ENCODE assay signal across 8 cellular contexts in genomic region chr4:82560853-82561744, GRCh38. TPM values are rescaled to one million over a fixed set of nuclear protein-coding genes. Genes with fewer than 3 reads are reported as not detected.
DNase-seq lines count a peak whose midpoint lies in the region; ATAC-seq and TF ChIP-seq lines count a peak whose summit lies in the region.

No MANE protein-coding gene starts in this region.

- in situ Hi-C loops in brain microvascular endothelial cell (cut with HindIII; ENCODE audit: low pct_ligation_motif_present, low sequenced_read_pairs): no loop called here

- peaks cover 0 to 13% (median 10%) of the 10 kb centered on the region in 5 donors for H3K4me1 ChIP-seq in subcutaneous abdominal adipose tissue (ENCODE audit: control insufficient read depth in 5 of 5, insufficient read depth in 5 of 5, low read length in 5 of 5)

- H3K9ac ChIP-seq in subcutaneous abdominal adipose tissue (ENCODE audit: low read length in 5 of 5): peak overlapping the region in 3 of 5 donors; percentile 16 to 66 (median 41)

- no peak for TF ChIP-seq CTCF in brain microvascular endothelial cell (IDR thresholded peaks at IDR 0.05; ENCODE audit: low read depth, low read length, missing control alignments)

- H3K27me3 ChIP-seq in brain microvascular endothelial cell (replicated peaks) (no peaks in the 10 kb centered on the region), subcutaneous abdominal adipose tissue (ENCODE audit: control insufficient read depth in 5 of 5, insufficient read depth in 4 of 5, low read length in 5 of 5) (peaks cover 0 to 8% (median 6%) of the 10 kb centered on the region in 5 donors)

- H3K36me3 ChIP-seq in brain microvascular endothelial cell (replicated peaks): no peaks in the 10 kb centered on the region
- H3K36me3 ChIP-seq in subcutaneous abdominal adipose tissue (ENCODE audit: control insufficient read depth in 5 of 5, insufficient read depth in 5 of 5, low read length in 5 of 5): no peaks in the 10 kb centered on the region

- H3K27ac ChIP-seq in brain microvascular endothelial cell (no peak overlapping the region), subcutaneous abdominal adipose tissue (ENCODE audit: low read depth, low read length) (no peak overlapping the region)

- no peaks in the 10 kb centered on the region for H3K9me3 ChIP-seq in subcutaneous abdominal adipose tissue (ENCODE audit: control insufficient read depth in 5 of 5, low read length in 5 of 5)

- intact Hi-C loops in left colon (cut with DNase I, micrococcal nuclease): no loop called here

- H3K4me3 ChIP-seq in brain microvascular endothelial cell (ENCODE audit: low read depth, low read length) (peak overlapping the region; percentile 53), subcutaneous abdominal adipose tissue (ENCODE audit: low read depth in 1 of 5, low read length in 5 of 5) (peak overlapping the region; percentile 64 to 76 (median 67))

- DNase-seq in stimulated activated CD4-positive, alpha-beta T cell treated with anti-CD3 and anti-CD28 coated beads, Interleukin-12 subunit alpha, Interleukin-12 subunit beta, amount 100 ng/mL, for 4 hours: peak; percentile 2
- no peak for DNase-seq in stimulated activated CD4-positive, alpha-beta T cell treated with anti-CD3 and anti-CD28 coated beads, Interleukin-2, amount 100 ng/mL, for 48 hours
- DNase-seq in brain microvascular endothelial cell (no peak), left colon (peak in 1 of 2 donors; percentile 18), NAMALWA (ENCODE audit: low spot score) (no peak), Ammon's horn (ENCODE audit: low spot score) (no peak), NCI-H1694 treated with DMSO at 0.1 percent for 48 hours (lab: John Stamatoyannopoulos, UW) (no peak)

- peak; percentile 41 for ATAC-seq in left colon

RNA-seq across cellular contexts. Expression of gene TMEM150C, which starts 0.7 kb away (rescaled TPM):
- total RNA-seq in left colon: 1 to 10 TPM; 1.8 to 3.7 TPM
